Comparison of ENCODE assay signal across 1 cellular context in genomic region chr1:145891587-145892485, GRCh38.
A peak's percentile ranks its signal among the peaks of the same experiment; 100 is the strongest.
TF ChIP-seq lines count a peak whose summit lies in the region.

No MANE protein-coding gene starts in this region.

TF ChIP-seq in HEK293, 187 proteins besides CTCF, POLR2A, EP300 and RAD21 (continued from another document and continues in another):
- TF ChIP-seq ZNF629 (tag by site-specific recombination; IDR thresholded peaks at IDR 0.05) (peak; percentile 88), ZNF292 (tag by site-specific recombination; IDR thresholded peaks at IDR 0.05; ENCODE audit: borderline replicate concordance, low read depth) (no peak), OSR2 (tag by site-specific recombination; IDR thresholded peaks at IDR 0.05) (0 out of 2 replicates have a peak, but pooled peaks have one; percentile 36), REST (tag by site-specific recombination; IDR thresholded peaks at IDR 0.05) (peak; percentile 19; the same call in 1 of the 2 replicates), ZNF362 (tag by site-specific recombination; IDR thresholded peaks at IDR 0.05) (no peak; the same call in 1 of the 2 replicates), SALL2 (tag by site-specific recombination; IDR thresholded peaks at IDR 0.05; ENCODE audit: borderline replicate concordance) (no peak), GLI4 (tag by site-specific recombination; IDR thresholded peaks at IDR 0.05) (no peak), ZNF529 (tag by site-specific recombination; IDR thresholded peaks at IDR 0.05; ENCODE audit: insufficient replicate concordance) (no peak), ZNF175 (tag by site-specific recombination; IDR thresholded peaks at IDR 0.05) (no peak), SCRT2 (tag by site-specific recombination; IDR thresholded peaks at IDR 0.05) (peak; percentile 97), ZSCAN4 (tag by site-specific recombination; IDR thresholded peaks at IDR 0.05) (no peak), PRDM1 (tag by site-specific recombination; IDR thresholded peaks at IDR 0.05) (peak; percentile 92), ZNF274 (IDR thresholded peaks at IDR 0.05; ENCODE audit: low read length) (no peak), ZNF274 (tag by site-specific recombination; IDR thresholded peaks at IDR 0.05; ENCODE audit: borderline replicate concordance) (no peak), ZNF560 (tag by site-specific recombination; IDR thresholded peaks at IDR 0.05; ENCODE audit: borderline replicate concordance) (no peak), ZNF670 (tag by site-specific recombination; IDR thresholded peaks at IDR 0.05; ENCODE audit: low read depth) (no peak), KLF10 (tag by site-specific recombination; IDR thresholded peaks at IDR 0.05) (peak; percentile 65; the same call in 1 of the 2 replicates), TCF7L2 (IDR thresholded peaks at IDR 0.05; ENCODE audit: borderline replicate concordance, low read depth, low read length) (no peak), ZNF426 (tag by site-specific recombination; IDR thresholded peaks at IDR 0.05) (no peak), ZNF10 (tag by site-specific recombination; IDR thresholded peaks at IDR 0.05) (no peak), ZNF623 (tag by site-specific recombination; IDR thresholded peaks at IDR 0.05) (no peak), HOXC10 (CRISPR knock-in tag; IDR thresholded peaks at IDR 0.05) (no peak), ZNF785 (tag by site-specific recombination; IDR thresholded peaks at IDR 0.05) (no peak), ZNF404 (tag by site-specific recombination; IDR thresholded peaks at IDR 0.05) (no peak), ZNF398 (tag by site-specific recombination; IDR thresholded peaks at IDR 0.05) (peak; percentile 81), ZNF280D (tag by site-specific recombination; IDR thresholded peaks at IDR 0.05) (no peak), ZNF776 (tag by site-specific recombination; IDR thresholded peaks at IDR 0.05; ENCODE audit: borderline replicate concordance) (no peak), EGR2 (tag by site-specific recombination; IDR thresholded peaks at IDR 0.05; ENCODE audit: low read depth) (no peak), ZNF311 (tag by site-specific recombination; IDR thresholded peaks at IDR 0.05; ENCODE audit: borderline replicate concordance) (no peak), ZNF366 (tag by site-specific recombination; conservative IDR thresholded peaks at IDR 0.05) (peak; percentile 84), ZSCAN23 (tag by site-specific recombination; IDR thresholded peaks at IDR 0.05) (no peak), ZNF777 (tag by site-specific recombination; IDR thresholded peaks at IDR 0.05; ENCODE audit: borderline replicate concordance) (no peak), ZBTB17 (tag by site-specific recombination; IDR thresholded peaks at IDR 0.05) (peak; percentile 96), ZNF26 (tag by site-specific recombination; IDR thresholded peaks at IDR 0.05) (no peak), ZBTB10 (tag by site-specific recombination; IDR thresholded peaks at IDR 0.05) (peak; percentile 58; the same call in 1 of the 2 replicates), ZNF544 (tag by site-specific recombination; IDR thresholded peaks at IDR 0.05) (no peak), WT1 (tag by site-specific recombination; IDR thresholded peaks at IDR 0.05) (peak; percentile 92), ZNF843 (tag by site-specific recombination; IDR thresholded peaks at IDR 0.05) (no peak), ZBTB6 (tag by site-specific recombination; IDR thresholded peaks at IDR 0.05) (no peak), ZBTB8A (tag by site-specific recombination; IDR thresholded peaks at IDR 0.05) (peak; percentile 97), PATZ1 (tag by site-specific recombination; IDR thresholded peaks at IDR 0.05) (peak; percentile 95), ZNF549 (tag by site-specific recombination; IDR thresholded peaks at IDR 0.05) (no peak), KLF16 (tag by site-specific recombination; IDR thresholded peaks at IDR 0.05) (no peak), GLIS2 (tag by site-specific recombination; IDR thresholded peaks at IDR 0.05) (peak; percentile 42; the same call in 1 of the 2 replicates), ZNF585B (tag by site-specific recombination; IDR thresholded peaks at IDR 0.05) (no peak)
